In genomic region chr15:74777769-74778598, GRCh38 we compare ENCODE assay signal across 12 cellular contexts. TPM values are rescaled to one million over a fixed set of nuclear protein-coding genes. Genes with fewer than 3 reads are reported as not detected.
DNase-seq lines count a peak whose midpoint lies in the region; ATAC-seq and TF ChIP-seq lines count a peak whose summit lies in the region.
"Had no signal": no experiment of that assay in that cellular context is flagged by ENCODE, and none has a peak within 500 bp of the region (broad histone marks: within the 10 kb centered on the region; RNA-seq: fewer than 3 reads in every experiment).

No MANE protein-coding gene starts in this region.

- H3K79me2 ChIP-seq in SU-DHL-6 (ENCODE audit: insufficient read depth, low read length) (peaks cover 44% of the 10 kb centered on the region), mammary epithelial cell (ENCODE audit: insufficient read depth, low read length) (peaks cover 8% of the 10 kb centered on the region)

- peak overlapping the region; percentile 99 for H3K27ac Mint-ChIP-seq in memory B cell

- H2AFZ ChIP-seq in SU-DHL-6 (ENCODE audit: low read depth, low read length, severe bottlenecking) (no peak overlapping the region), mammary epithelial cell (ENCODE audit: low read depth, low read length) (no peak overlapping the region)

- peak overlapping the region; percentile 66 for H3K9ac ChIP-seq in SU-DHL-6 (ENCODE audit: low read length)
- no peak overlapping the region for H3K9ac ChIP-seq in mammary epithelial cell (ENCODE audit: insufficient read depth, low read length)

- ATAC-seq in GM21447 (IDR thresholded peaks at IDR 0.05; ENCODE audit: unreplicated experiment) (peak; percentile 14), memory B cell (ENCODE audit: low read depth) (peak; percentile 7), HG02938 (IDR thresholded peaks at IDR 0.05; ENCODE audit: unreplicated experiment) (no peak)
- ATAC-seq: left colon had no signal

- H4K20me1 ChIP-seq in SU-DHL-6 (ENCODE audit: low read depth, low read length) (no peaks in the 10 kb centered on the region), mammary epithelial cell (ENCODE audit: insufficient read depth, low read length) (no peaks in the 10 kb centered on the region)

- H3K9me2 ChIP-seq in SU-DHL-6 (replicated peaks; ENCODE audit: insufficient read depth, low read length): no peaks in the 10 kb centered on the region

- no peaks in the 10 kb centered on the region for H3K27me3 Mint-ChIP-seq in memory B cell

- peaks cover 3% of the 10 kb centered on the region for H3K36me3 Mint-ChIP-seq in memory B cell

- intact Hi-C loops in mammary epithelial cell (cut with micrococcal nuclease): no loop called here

- H3K27ac ChIP-seq in C4-2B: peak overlapping the region; percentile 54
- peak overlapping the region; percentile 96 for H3K27ac ChIP-seq in SU-DHL-6 (ENCODE audit: low read depth, low read length)
- H3K27ac ChIP-seq in mammary epithelial cell (ENCODE audit: insufficient read depth, low read depth, low read length): no peak overlapping the region

- no peaks in the 10 kb centered on the region for H3K36me3 ChIP-seq in SU-DHL-6 (ENCODE audit: low read length)
- H3K36me3 ChIP-seq in mammary epithelial cell (ENCODE audit: insufficient read depth, low read length): no peaks in the 10 kb centered on the region
- H3K36me3 ChIP-seq: esophagus muscularis mucosa had no signal

- CTCF ChIA-PET in mammary epithelial cell (lab: Charles Lee; ENCODE audit: low non-redundant PET): interaction anchor here (0.6 kb wide), 1 partner anchor 252 kb away, joined by 3 read pairs; no protein-coding TSS in a partner anchor

- H3K27me3 ChIP-seq in SU-DHL-6 (ENCODE audit: low read length): no peaks in the 10 kb centered on the region
- no peaks in the 10 kb centered on the region for H3K27me3 ChIP-seq in mammary epithelial cell (ENCODE audit: insufficient read depth, low read length)
- H3K27me3 ChIP-seq: esophagus muscularis mucosa had no signal

- H3K4me3 ChIP-seq in SU-DHL-6 (ENCODE audit: insufficient read depth, low read length, poor library complexity, severe bottlenecking) (peak overlapping the region; percentile 12), mammary epithelial cell (replicated peaks in 1 of 3; ENCODE audit: insufficient read depth in 1 of 3, low read depth in 2 of 3, low read length in 3 of 3) (no peak overlapping the region)
- H3K4me3 ChIP-seq: esophagus muscularis mucosa had no signal

- dilution Hi-C loops in mammary epithelial cell (cut with HindIII; ENCODE audit: low sequenced_read_pairs): loop anchor here (5.0 kb wide), 1 partner anchor 39 kb away; no protein-coding TSS in a partner anchor

- DNase-seq in memory B cell (ENCODE audit: low spot score in 2 of 2): no peak
- DNase-seq in GM10266 (ENCODE audit: extremely low spot score): no peak
- DNase-seq in mammary epithelial cell: no peak
- no peak for DNase-seq in activated CD4-positive, CD25-positive, alpha-beta regulatory T cell (lab: John Stamatoyannopoulos, UW)

- peaks cover 53% of the 10 kb centered on the region for H3K4me1 Mint-ChIP-seq in memory B cell

- H3F3A ChIP-seq in SU-DHL-6 (ENCODE audit: insufficient read depth): peaks cover 65% of the 10 kb centered on the region

- H3K9me3 ChIP-seq in SU-DHL-6 (ENCODE audit: insufficient read depth, low read length) (no peaks in the 10 kb centered on the region), mammary epithelial cell (replicated peaks; ENCODE audit: insufficient read depth, low read length) (no peaks in the 10 kb centered on the region)
- H3K9me3 ChIP-seq: esophagus muscularis mucosa had no signal

- TF ChIP-seq CTCF in C4-2B (conservative IDR thresholded peaks at IDR 0.05) (no peak), SU-DHL-6 (IDR thresholded peaks at IDR 0.05; ENCODE audit: insufficient read depth, low read length, poor library complexity, severe bottlenecking) (no peak), GM10266 (IDR thresholded peaks at IDR 0.05; ENCODE audit: control insufficient read depth, insufficient read depth, low read depth, missing control alignments) (no peak), mammary epithelial cell (conservative IDR thresholded peaks at IDR 0.05 in 1 of 2, IDR thresholded peaks at IDR 0.05 in 1 of 2; ENCODE audit: extremely low read depth in 1 of 2, insufficient read depth in 1 of 2, low read depth in 1 of 2, low read length in 2 of 2) (no peak)

- in situ Hi-C loops in mammary epithelial cell (cut with MboI; ENCODE audit: low sequenced_read_pairs in 2 of 2): loop anchor here in 1 of 2 donors (5.0 kb wide), 1 partner anchor 169 kb away; no protein-coding TSS in a partner anchor

- WGBS in mammary epithelial cell (ENCODE audit: low coverage, missing lambda C conversion rate): 95% methylated on average over 6 of the region's 6 CpGs

- H3K4me2 ChIP-seq in SU-DHL-6 (ENCODE audit: low read depth, low read length, poor library complexity, severe bottlenecking) (peak overlapping the region; percentile 80), mammary epithelial cell (ENCODE audit: insufficient read depth, low read depth, low read length) (no peak overlapping the region)

- peak overlapping the region; percentile 77 for H3K4me3 Mint-ChIP-seq in memory B cell

- H3K4me1 ChIP-seq in mammary epithelial cell (ENCODE audit: insufficient read depth, low read length): peaks cover 15% of the 10 kb centered on the region

- BruUV-seq in mammary epithelial cell (replicated peaks; lab: Mats Ljungman, UMichigan): no TSS peak

- H3K9me3 Mint-ChIP-seq in memory B cell: no peaks in the 10 kb centered on the region

RNA-seq across cellular contexts. Expression of gene CSK, which starts 3.9 kb away (rescaled TPM):
- 10 to 100 TPM; 23.2 to 64.6 TPM for total RNA-seq in mammary epithelial cell
- 36.6 TPM for polyA plus RNA-seq in mammary epithelial cell
- polyA minus RNA-seq in mammary epithelial cell: 88.5 TPM

RNA-seq across cellular contexts. Expression of gene CYP1A2, which starts 29.3 kb away (rescaled TPM):
- total RNA-seq in mammary epithelial cell: not detected
- not detected for polyA plus RNA-seq in mammary epithelial cell
- not detected for polyA minus RNA-seq in mammary epithelial cell
- total RNA-seq: esophagus muscularis mucosa, left colon, urinary bladder had no signal
- polyA plus RNA-seq: urinary bladder had no signal

RNA-seq across cellular contexts. Expression of gene LMAN1L, which starts 34.7 kb away (rescaled TPM):
- total RNA-seq in mammary epithelial cell: under 1 TPM in 1 of 2 donors, not detected in 1; 0.14 TPM
- polyA plus RNA-seq in mammary epithelial cell: not detected
- not detected for polyA minus RNA-seq in mammary epithelial cell

RNA-seq across cellular contexts. Expression of gene CPLX3, which starts 48.4 kb away (rescaled TPM):
- total RNA-seq in mammary epithelial cell: not detected
- not detected for polyA plus RNA-seq in mammary epithelial cell
- polyA minus RNA-seq in mammary epithelial cell: not detected
- total RNA-seq: urinary bladder had no signal
- polyA plus RNA-seq: adipose tissue had no signal

RNA-seq across cellular contexts. Expression of gene CYP1A1, which starts 52.7 kb away (rescaled TPM):
- 10 to 100 TPM in 1 of 2 donors, under 1 TPM in 1; 0.99 to 20.0 TPM for total RNA-seq in mammary epithelial cell
- 2.2 TPM for polyA plus RNA-seq in mammary epithelial cell
- not detected for polyA minus RNA-seq in mammary epithelial cell
